Comparison of ENCODE assay signal across 28 cellular contexts in the genomic region with DNA sequence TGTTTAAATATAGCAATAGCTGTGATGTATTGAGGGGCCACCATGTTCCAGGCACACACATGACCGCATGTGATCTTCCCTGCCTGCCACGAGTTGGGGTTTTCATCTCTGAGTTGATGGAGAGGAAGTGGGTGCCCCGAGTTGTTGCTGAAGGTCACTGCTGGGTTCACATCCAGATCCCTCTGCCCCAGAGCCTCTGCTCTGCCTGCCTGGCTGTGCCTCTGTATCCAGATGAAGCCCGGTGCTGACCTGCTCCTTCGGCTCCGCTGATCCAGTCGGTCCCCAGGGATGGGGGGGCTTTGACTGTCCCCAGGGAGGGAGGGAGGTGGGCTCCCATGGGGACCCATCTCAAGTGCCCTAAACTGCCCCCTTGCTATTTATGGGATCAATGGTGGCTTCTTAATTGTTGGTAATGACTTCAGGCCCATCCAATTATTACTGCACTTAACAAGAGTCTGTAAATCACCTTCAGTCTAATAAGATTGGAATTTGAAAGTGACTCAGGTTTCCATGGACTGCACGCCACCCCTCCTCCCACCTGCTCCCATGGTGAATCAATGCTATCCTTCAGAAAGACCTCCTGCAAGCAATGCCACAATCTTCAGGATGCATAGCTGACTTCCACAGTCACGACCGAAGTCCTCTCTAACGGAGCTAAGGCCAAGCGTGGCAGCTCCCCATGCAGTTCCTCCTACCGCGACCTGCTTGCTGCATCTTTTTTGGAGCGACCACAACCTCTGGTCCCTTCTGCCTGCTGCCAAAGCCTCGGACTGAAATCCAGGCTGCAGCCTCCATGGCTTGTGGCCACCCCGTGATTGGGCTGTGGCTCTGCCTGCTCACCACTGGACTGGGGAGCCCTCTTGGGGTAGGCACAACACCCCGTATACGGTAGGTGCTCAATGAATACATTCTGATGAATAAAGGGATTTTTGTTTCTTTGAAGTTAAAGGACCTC.
DNase-seq lines count a peak whose midpoint lies in the region; ATAC-seq and TF ChIP-seq lines count a peak whose summit lies in the region.
"Had no signal": no experiment of that assay in that cellular context is flagged by ENCODE, and none has a peak within 500 bp of the region (broad histone marks: within the 10 kb centered on the region; RNA-seq: fewer than 3 reads in every experiment).

No MANE protein-coding gene starts in this region.

- POLR2A ChIA-PET in PC-3 (lab: Charles Lee; ENCODE audit: unreplicated experiment): no interaction called here
- POLR2A ChIA-PET in activated CD4-positive, alpha-beta memory T cell treated with anti-CD3 and anti-CD28 coated beads, Interleukin-2, amount 10 ng/mL, durations not matched to agents 7 days and 5 days (lab: Charles Lee): no interaction called here

- CTCF ChIA-PET in PC-3 (lab: Charles Lee): no interaction called here
- CTCF ChIA-PET in activated CD4-positive, alpha-beta memory T cell treated with anti-CD3 and anti-CD28 coated beads, Interleukin-2, amount 10 ng/mL, durations not matched to agents 7 days and 5 days (lab: Charles Lee): no interaction called here

- peaks cover 33% of the 10 kb centered on the region for H3K27me3 ChIP-seq in PC-3 (ENCODE audit: low read length)
- no peaks in the 10 kb centered on the region for H3K27me3 ChIP-seq in foreskin keratinocyte
- H3K27me3 ChIP-seq in spleen (replicated peaks in 1 of 7): peaks cover 0 to 54% (median 0%) of the 10 kb centered on the region in 7 donors

- H3K27me3 Mint-ChIP-seq in activated CD4-positive, alpha-beta memory T cell treated with anti-CD3 and anti-CD28 coated beads, Interleukin-2, amount 10 ng/mL, durations not matched to agents 7 days and 5 days: no peaks in the 10 kb centered on the region

- WGBS in spleen, 5 donors: 77 to 82% (median 81%) methylated on average over 16 to 19 of the region's 19 CpGs

- no peak overlapping the region for H3K27ac ChIP-seq in PC-3 (ENCODE audit: low read length)
- H3K27ac ChIP-seq in foreskin keratinocyte: no peak overlapping the region
- no peak overlapping the region for H3K27ac ChIP-seq in spleen
- H3K27ac ChIP-seq: HL-60, suprapubic skin had no signal

- intact Hi-C loops in PC-3 (cut with micrococcal nuclease): no loop called here
- intact Hi-C loops in spleen (cut with DNase I; ENCODE audit: low total_unique reads): no loop called here

- H3K4me3 Mint-ChIP-seq in activated CD4-positive, alpha-beta memory T cell treated with anti-CD3 and anti-CD28 coated beads, Interleukin-2, amount 10 ng/mL, durations not matched to agents 7 days and 5 days: no peak overlapping the region
- H3K4me3 Mint-ChIP-seq: activated B cell treated with CpG ODN at 0.5 μM for 24 hours; activated T-helper 1 cell treated with anti-CD3 and anti-CD28 coated beads, Interleukin-12 subunit alpha, Interleukin-12 subunit beta, Interleukin-2, Interleukin-4 antibody, amounts not matched to agents 30 ng/mL and 10 ng/mL and 1 ng/mL, durations not matched to agents 14 hours and 24 hours and 36 hours; CD8-positive, alpha-beta T cell; IgD-negative memory B cell; naive B cell; stimulated activated naive B cell treated with anti-CD40 and anti-IgM and Interleukin-4, amounts not matched to agents 10 μg/mL and 1 μg/mL and 100 μg/mL, for 72 hours had no signal

- no peak for TF ChIP-seq POLR2A in spleen (IDR thresholded peaks at IDR 0.05)

- no peaks in the 10 kb centered on the region for H3K36me3 Mint-ChIP-seq in activated CD4-positive, alpha-beta memory T cell treated with anti-CD3 and anti-CD28 coated beads, Interleukin-2, amount 10 ng/mL, durations not matched to agents 7 days and 5 days (ENCODE audit: low read depth)
- H3K36me3 Mint-ChIP-seq: activated naive CD4-positive, alpha-beta T cell treated with anti-CD3 and anti-CD28 coated beads, Interleukin-2, amount 50 U/mL, for 72 hours; CD8-positive, alpha-beta T cell; IgD-negative memory B cell; naive B cell had no signal

- H3K4me1 Mint-ChIP-seq in activated CD4-positive, alpha-beta memory T cell treated with anti-CD3 and anti-CD28 coated beads, Interleukin-2, amount 10 ng/mL, durations not matched to agents 7 days and 5 days: no peaks in the 10 kb centered on the region
- H3K4me1 Mint-ChIP-seq: activated B cell treated with CpG ODN at 0.5 μM for 24 hours; naive B cell; stimulated activated naive B cell treated with anti-CD40 and anti-IgM and Interleukin-4, amounts not matched to agents 10 μg/mL and 1 μg/mL and 100 μg/mL, for 72 hours had no signal

- no peak overlapping the region for H2AFZ ChIP-seq in PC-3 (ENCODE audit: low read length)

- H3K27ac Mint-ChIP-seq in activated CD4-positive, alpha-beta memory T cell treated with anti-CD3 and anti-CD28 coated beads, Interleukin-2, amount 10 ng/mL, durations not matched to agents 7 days and 5 days: no peak overlapping the region
- H3K27ac Mint-ChIP-seq: activated B cell treated with CpG ODN at 0.5 μM for 24 hours; activated naive CD4-positive, alpha-beta T cell treated with anti-CD3 and anti-CD28 coated beads, Interleukin-2, amount 50 U/mL, for 72 hours; activated T-helper 1 cell treated with anti-CD3 and anti-CD28 coated beads, Interleukin-12 subunit alpha, Interleukin-12 subunit beta, Interleukin-2, Interleukin-4 antibody, amounts not matched to agents 30 ng/mL and 10 ng/mL and 1 ng/mL, durations not matched to agents 14 hours and 24 hours and 36 hours; CD8-positive, alpha-beta T cell; IgD-negative memory B cell; naive B cell; stimulated activated naive B cell treated with anti-CD40 and anti-IgM and Interleukin-4, amounts not matched to agents 10 μg/mL and 1 μg/mL and 100 μg/mL, for 72 hours had no signal

- no peaks in the 10 kb centered on the region for H4K20me1 ChIP-seq in PC-3 (ENCODE audit: low read length)

- no peaks in the 10 kb centered on the region for H3K9me3 Mint-ChIP-seq in activated CD4-positive, alpha-beta memory T cell treated with anti-CD3 and anti-CD28 coated beads, Interleukin-2, amount 10 ng/mL, durations not matched to agents 7 days and 5 days
- H3K9me3 Mint-ChIP-seq: activated naive CD4-positive, alpha-beta T cell treated with anti-CD3 and anti-CD28 coated beads, Interleukin-2, amount 50 U/mL, for 72 hours; activated T-helper 1 cell treated with anti-CD3 and anti-CD28 coated beads, Interleukin-12 subunit alpha, Interleukin-12 subunit beta, Interleukin-2, Interleukin-4 antibody, amounts not matched to agents 30 ng/mL and 10 ng/mL and 1 ng/mL, durations not matched to agents 14 hours and 24 hours and 36 hours had no signal

- no peaks in the 10 kb centered on the region for H3K4me1 ChIP-seq in PC-3 (ENCODE audit: insufficient read depth, low read length)
- H3K4me1 ChIP-seq in foreskin keratinocyte: no peaks in the 10 kb centered on the region
- H3K4me1 ChIP-seq in spleen: no peaks in the 10 kb centered on the region
- H3K4me1 ChIP-seq: HAP-1, suprapubic skin had no signal

- no peak overlapping the region for H3K4me2 ChIP-seq in PC-3 (ENCODE audit: low read length)

- no TSS peak for BruUV-seq in PC-3 (replicated peaks; lab: Mats Ljungman, UMichigan)

- DNase-seq in ELR (ENCODE audit: low read depth) (peak; percentile 42), PC-3 (peak; percentile 38), foreskin keratinocyte (peak; percentile 0 to 2), spleen (peak; percentile 38), ureter (ENCODE audit: low spot score) (no peak), NOMO-1 treated with dmso at 0.1 percent for 144 hours (lab: John Stamatoyannopoulos, UW; ENCODE audit: unreplicated experiment) (no peak)
- DNase-seq in activated CD4-positive, alpha-beta memory T cell treated with anti-CD3 and anti-CD28 coated beads, Interleukin-2, amount 10 ng/mL, durations not matched to agents 7 days and 5 days: no peak
- DNase-seq: activated B cell treated with CpG ODN at 0.5 μM for 24 hours; aorta; caudate nucleus; CD8-positive, alpha-beta T cell; GF-D8; naive B cell; NCI-H1105 treated with DMSO at 0.1 percent for 48 hours; NCI-H2029 treated with DMSO at 0.1 percent for 48 hours; NCI-H226; NCI-H748 treated with DMSO at 0.1 percent for 48 hours; Right ventricle myocardium superior; stimulated activated CD4-positive, alpha-beta T cell treated with anti-CD3 and anti-CD28 coated beads, Interleukin-12 subunit alpha, Interleukin-12 subunit beta, amount 100 ng/mL, for 4 hours; stimulated activated CD4-positive, alpha-beta T cell treated with anti-CD3 and anti-CD28 coated beads, Interleukin-4, amount 100 ng/mL, for 24 hours; stimulated activated naive B cell treated with anti-CD40 and anti-IgM and Interleukin-4, amounts not matched to agents 10 μg/mL and 1 μg/mL and 100 μg/mL, for 72 hours; SW 1271 had no signal

- H3K9me3 ChIP-seq in PC-3 (ENCODE audit: low read length): no peaks in the 10 kb centered on the region
- H3K9me3 ChIP-seq in spleen: no peaks in the 10 kb centered on the region
- H3K9me3 ChIP-seq: HAP-1, suprapubic skin had no signal

- no peaks in the 10 kb centered on the region for H3K9me2 ChIP-seq in PC-3 (replicated peaks; ENCODE audit: low read length)

- no peak for TF ChIP-seq CTCF in PC-3 (conservative IDR thresholded peaks at IDR 0.05; ENCODE audit: low read depth, low read length)
- no peak for TF ChIP-seq CTCF in foreskin keratinocyte (conservative IDR thresholded peaks at IDR 0.05)
- TF ChIP-seq CTCF in spleen (IDR thresholded peaks at IDR 0.05 in 8 of 11, conservative IDR thresholded peaks at IDR 0.05 in 3 of 11): no peak

- H3K4me3 ChIP-seq in PC-3 (ENCODE audit: low read length) (no peak overlapping the region), spleen (no peak overlapping the region)
- H3K4me3 ChIP-seq: HAP-1, suprapubic skin had no signal

- no peaks in the 10 kb centered on the region for H3K36me3 ChIP-seq in PC-3 (ENCODE audit: low read depth, low read length)
- H3K36me3 ChIP-seq in spleen: no peaks in the 10 kb centered on the region
- H3K36me3 ChIP-seq: HAP-1, suprapubic skin had no signal

- no peak for ATAC-seq in PC-3
- no peak for ATAC-seq in foreskin keratinocyte
- ATAC-seq: activated naive CD4-positive, alpha-beta T cell treated with anti-CD3 and anti-CD28 coated beads, Interleukin-2, amount 50 U/mL, for 72 hours; CD8-positive, alpha-beta T cell; stimulated activated naive B cell treated with anti-CD40 and anti-IgM and Interleukin-4, amounts not matched to agents 10 μg/mL and 1 μg/mL and 100 μg/mL, for 72 hours had no signal

- H3K79me2 ChIP-seq in PC-3 (ENCODE audit: low read length): no peaks in the 10 kb centered on the region

- H3F3A ChIP-seq in PC-3 (ENCODE audit: low read length, unreplicated experiment): no peaks in the 10 kb centered on the region

- no peak overlapping the region for H3K9ac ChIP-seq in PC-3 (ENCODE audit: low read length)

Comparison
In these comparisons a context has a peak if more than half of its experiments do, and no peak if none do; other contexts are left out.
1. DNase-seq: peak in ELR (single experiment), PC-3 (single experiment), foreskin keratinocyte (2 of 2) and spleen (single experiment); none in ureter (single experiment), activated CD4-positive, alpha-beta memory T cell treated with anti-CD3 and anti-CD28 coated beads, Interleukin-2, amount 10 ng/mL, durations not matched to agents 7 days and 5 days (single experiment) and NOMO-1 treated with dmso at 0.1 percent for 144 hours (single experiment).